Comparison of ENCODE assay signal across 18 cellular contexts in genomic region chr16:78258651-78259050, GRCh38.
DNase-seq lines count a peak whose midpoint lies in the region; ATAC-seq, FAIRE-seq and TF ChIP-seq lines count a peak whose summit lies in the region.
"Had no signal": no experiment of that assay in that cellular context is flagged by ENCODE, and none has a peak within 500 bp of the region (broad histone marks: within the 10 kb centered on the region; RNA-seq: fewer than 3 reads in every experiment).

No MANE protein-coding gene starts in this region.

- FAIRE-seq in H1 (lab: Jason Lieb, UNC) (peak; percentile 28), HepG2 (lab: Jason Lieb, UNC) (peak; percentile 54)
- FAIRE-seq: GM12892 had no signal

- TF ChIP-seq EP300 in H1 (IDR thresholded peaks at IDR 0.05; ENCODE audit: borderline replicate concordance in 1 of 2, low read depth in 2 of 2, low read length in 2 of 2) (no peak), HepG2 (IDR thresholded peaks at IDR 0.05; ENCODE audit: low read depth in 2 of 2, low read length in 2 of 2) (no peak), HepG2 (CRISPR knock-in tag; IDR thresholded peaks at IDR 0.05; ENCODE audit: borderline replicate concordance) (no peak), sigmoid colon (IDR thresholded peaks at IDR 0.05) (no peak)

- H4K20me1 ChIP-seq in H1 (replicated peaks in 1 of 2; ENCODE audit: control insufficient read depth in 1 of 2, insufficient read depth in 2 of 2, low read length in 2 of 2): no peaks in the 10 kb centered on the region
- no peaks in the 10 kb centered on the region for H4K20me1 ChIP-seq in HepG2 (ENCODE audit: insufficient read depth, low read length)

- H4K5ac ChIP-seq in H1 (ENCODE audit: insufficient read length, low read depth, low read length): no peak overlapping the region

- H3K4me1 ChIP-seq in H1 (replicated peaks in 1 of 4; ENCODE audit: control insufficient read depth in 3 of 4, insufficient read depth in 4 of 4, low read length in 3 of 4) (peaks cover 0 to 10% (median 3%) of the 10 kb centered on the region in 4 experiments; a peak in 4 of 7 replicates), HepG2 (ENCODE audit: insufficient read depth, low read length) (peaks cover 30% of the 10 kb centered on the region), sigmoid colon (peaks cover 0 to 21% (median 7%) of the 10 kb centered on the region in 4 donors)

- H3K4me3 ChIP-seq in H1 (ENCODE audit: extremely low read depth in 1 of 4, insufficient read depth in 2 of 4, low read depth in 3 of 4, low read length in 4 of 4): no peak overlapping the region
- H3K4me3 ChIP-seq in HepG2 (replicated peaks in 1 of 3; ENCODE audit: insufficient read depth in 1 of 3, low read depth in 2 of 3, low read length in 3 of 3): no peak overlapping the region
- no peak overlapping the region for H3K4me3 ChIP-seq in sigmoid colon

- no peak overlapping the region for H4K8ac ChIP-seq in H1 (ENCODE audit: extremely low read depth, insufficient read depth, low read length)

- H2BK15ac ChIP-seq in H1 (ENCODE audit: low read length): no peak overlapping the region

- H3K9ac ChIP-seq in H1 (replicated peaks in 1 of 4; ENCODE audit: extremely low read depth in 1 of 4, low read depth in 3 of 4, low read length in 3 of 4): no peak overlapping the region
- H3K9ac ChIP-seq in HepG2 (ENCODE audit: insufficient read depth, low read depth, low read length): no peak overlapping the region

- H3K14ac ChIP-seq in H1 (ENCODE audit: insufficient read length): no peak overlapping the region

- H3K36me3 ChIP-seq in H1 (ENCODE audit: control insufficient read depth in 2 of 4, insufficient read depth in 4 of 4, low read length in 3 of 4) (no peaks in the 10 kb centered on the region), HepG2 (replicated peaks in 1 of 2; ENCODE audit: control insufficient read depth in 1 of 2, insufficient read depth in 2 of 2, low read length in 2 of 2) (no peaks in the 10 kb centered on the region), sigmoid colon (no peaks in the 10 kb centered on the region)

- H3K27me3 ChIP-seq in H1 (replicated peaks in 1 of 4; ENCODE audit: control insufficient read depth in 3 of 4, extremely low read depth in 1 of 4, insufficient read depth in 3 of 4, low read length in 3 of 4) (no peaks in the 10 kb centered on the region), HepG2 (ENCODE audit: control insufficient read depth in 1 of 2, insufficient read depth in 2 of 2, low read length in 2 of 2) (no peaks in the 10 kb centered on the region), sigmoid colon (no peaks in the 10 kb centered on the region)

- peak; percentile 18 for DNase-seq in HEK293T (ENCODE audit: extremely low spot score)
- DNase-seq in H1 (ENCODE audit: low read depth in 1 of 2, low spot score in 2 of 2): no peak
- no peak for DNase-seq in HepG2 (ENCODE audit: low spot score)
- DNase-seq in sigmoid colon: no peak
- no peak for DNase-seq in HT-29 (ENCODE audit: low spot score)
- DNase-seq in NCI-H524 (lab: John Stamatoyannopoulos, UW): no peak
- no peak for DNase-seq in effector CD4-positive, alpha-beta T cell
- DNase-seq in CD1c-positive myeloid dendritic cell (ENCODE audit: extremely low spot score): no peak
- DNase-seq: ACHN; CD4-positive, alpha-beta T cell; DMS79 treated with DMSO at 0.1 percent for 48 hours; IMR-90; MV-4-11; NCI-H1436; NCI-H2029 treated with DMSO at 0.1 percent for 48 hours; NCI-H510A; SHP77 treated with DMSO at 0.1 percent for 48 hours had no signal

- TF ChIP-seq RAD21 in H1 (IDR thresholded peaks at IDR 0.05 in 1 of 2, conservative IDR thresholded peaks at IDR 0.05 in 1 of 2; ENCODE audit: low read depth in 2 of 2, low read length in 2 of 2): no peak
- no peak for TF ChIP-seq RAD21 in HepG2 (CRISPR knock-in tag; IDR thresholded peaks at IDR 0.05)

- TF ChIP-seq CTCF in H1 (IDR thresholded peaks at IDR 0.05; ENCODE audit: control extremely low read depth in 1 of 3, insufficient read depth in 1 of 3, low read depth in 1 of 3, low read length in 3 of 3) (no peak), HepG2 (CRISPR knock-in tag; IDR thresholded peaks at IDR 0.05) (no peak), sigmoid colon (IDR thresholded peaks at IDR 0.05) (no peak)

- H2BK120ac ChIP-seq in H1 (replicated peaks; ENCODE audit: low read depth, low read length): no peak overlapping the region

- CTCF ChIA-PET in HEK293T (lab: Yijun Ruan, JAX) (no interaction called here), H1 (lab: Charles Lee; ENCODE audit: partially characterized antibody) (interaction anchor here (2.1 kb wide), 1 partner anchor 9 kb away, joined by 9 read pairs; no protein-coding TSS in a partner anchor), HepG2 (lab: Yijun Ruan, JAX; ENCODE audit: low intra/inter-chr PET ratio, low total read pairs) (no interaction called here)

- WGBS in H1 (ENCODE audit: extremely low coverage in 1 of 2, insufficient coverage in 1 of 2, insufficient read length in 1 of 2, insufficient replicate concordance in 2 of 2, low coverage in 1 of 2, low lambda C conversion rate in 2 of 2, missing lambda C conversion rate in 1 of 2), 2 experiments: 91% methylated on average over 4 of the region's 5 CpGs; no CpG with 5 or more reads in 1 of the 2 experiments
- 92% methylated on average over 5 of the region's 5 CpGs for WGBS in HepG2 (ENCODE audit: low lambda C conversion rate)
- WGBS in sigmoid colon, 2 donors: 53% methylated on average over 5 of the region's 5 CpGs

- intact Hi-C loops in HepG2 (cut with micrococcal nuclease; ENCODE audit: unreplicated experiment) (loop anchor here (10.0 kb wide), 1 partner anchor 116 kb away; no protein-coding TSS in a partner anchor), sigmoid colon (cut with DNase I) (no loop called here)

- no peak overlapping the region for H2BK20ac ChIP-seq in H1 (ENCODE audit: low read length)

- no peaks in the 10 kb centered on the region for H3K79me1 ChIP-seq in H1 (ENCODE audit: low read depth, low read length)

- no peak for TF ChIP-seq POLR2A in H1 (IDR thresholded peaks at IDR 0.05; ENCODE audit: control extremely low read depth in 1 of 2, low read depth in 2 of 2, low read length in 2 of 2)
- no peak for TF ChIP-seq POLR2A in HepG2 (IDR thresholded peaks at IDR 0.05; ENCODE audit: insufficient read depth in 1 of 2, low read depth in 2 of 2, low read length in 2 of 2)
- no peak for TF ChIP-seq POLR2A in sigmoid colon (IDR thresholded peaks at IDR 0.05)

- H3K23ac ChIP-seq in H1 (ENCODE audit: insufficient read length): no peak overlapping the region

- POLR2A ChIA-PET in HEK293T (lab: Yijun Ruan, JAX) (no interaction called here), H1 (lab: Charles Lee; ENCODE audit: partially characterized antibody) (no interaction called here), HepG2 (lab: Yijun Ruan, JAX) (no interaction called here)

- BruUV-seq in HepG2 (replicated peaks; lab: Mats Ljungman, UMichigan): no TSS peak

- ATAC-seq in HepG2: no peak

- H3K27ac ChIP-seq in H1 (ENCODE audit: low read depth, low read length) (no peak overlapping the region), HepG2 (ENCODE audit: extremely low read length, insufficient read depth, low read length) (no peak overlapping the region), sigmoid colon (peak overlapping the region in 3 of 4 donors; percentile 9 to 23 (median 13))

- no peaks in the 10 kb centered on the region for H3K79me2 ChIP-seq in H1 (ENCODE audit: control insufficient read depth in 1 of 2, insufficient read depth in 2 of 2, low read length in 2 of 2)
- no peaks in the 10 kb centered on the region for H3K79me2 ChIP-seq in HepG2 (ENCODE audit: insufficient read depth, low read length)

- no peaks in the 10 kb centered on the region for H3K23me2 ChIP-seq in H1 (ENCODE audit: low read depth, low read length)

- no peak overlapping the region for H2AK5ac ChIP-seq in H1 (ENCODE audit: low read depth, low read length)

- H3K9me3 ChIP-seq in H1 (ENCODE audit: insufficient read depth in 2 of 2, low read depth in 1 of 2, low read length in 1 of 2): no peaks in the 10 kb centered on the region
- no peaks in the 10 kb centered on the region for H3K9me3 ChIP-seq in HepG2 (ENCODE audit: low read length)
- H3K9me3 ChIP-seq in sigmoid colon: no peaks in the 10 kb centered on the region

- H2BK12ac ChIP-seq in H1 (ENCODE audit: low read depth, low read length): no peak overlapping the region

- H3K56ac ChIP-seq in H1 (replicated peaks; ENCODE audit: insufficient read length, low read depth, low read length): no peak overlapping the region

- H2BK5ac ChIP-seq in H1 (ENCODE audit: low read depth, low read length): no peak overlapping the region

- no peak overlapping the region for H3K18ac ChIP-seq in H1 (ENCODE audit: extremely low read depth, low read length)

- in situ Hi-C loops in HepG2 (cut with HindIII; ENCODE audit: extremely low pct_ligation_motif_present, low pct_unique_long_range_greater_than_20kb): no loop called here

- no peak overlapping the region for H4K91ac ChIP-seq in H1 (replicated peaks; ENCODE audit: insufficient read length, low read length)

- H3K4ac ChIP-seq in H1 (replicated peaks; ENCODE audit: insufficient read length, low read depth, low read length): no peak overlapping the region

- H2AFZ ChIP-seq in H1 (ENCODE audit: low read length): no peak overlapping the region
- H2AFZ ChIP-seq in HepG2 (ENCODE audit: low read length): no peak overlapping the region

- no peak overlapping the region for H3K4me2 ChIP-seq in H1 (ENCODE audit: insufficient read depth in 1 of 2, low read depth in 2 of 2, low read length in 2 of 2)
- H3K4me2 ChIP-seq in HepG2 (ENCODE audit: low read depth, low read length): no peak overlapping the region

TF ChIP-seq in HEK293T, 16 proteins besides CTCF, POLR2A, EP300 and RAD21 (continues in another document):
- peak; percentile 95 for TF ChIP-seq ZNF384 (IDR thresholded peaks at IDR 0.05)

TF ChIP-seq in H1, 55 proteins besides CTCF, POLR2A, EP300 and RAD21 (continues in another document):
- no peak for TF ChIP-seq NANOG (IDR thresholded peaks at IDR 0.05; ENCODE audit: insufficient read depth, low read depth, low read length, poor library complexity, severe bottlenecking)
- TF ChIP-seq ZNF274 (IDR thresholded peaks at IDR 0.05; ENCODE audit: borderline replicate concordance, extremely low read depth, low read length): no peak
- no peak for TF ChIP-seq GABPA (IDR thresholded peaks at IDR 0.05; ENCODE audit: borderline replicate concordance, insufficient read depth, low read length)
- no peak for TF ChIP-seq SP1 (IDR thresholded peaks at IDR 0.05; ENCODE audit: low read depth, low read length)
- no peak for TF ChIP-seq ASH2L (IDR thresholded peaks at IDR 0.05; ENCODE audit: low read length)
- TF ChIP-seq CHD1 (IDR thresholded peaks at IDR 0.05; ENCODE audit: low read depth, low read length): no peak

TF ChIP-seq in HepG2, 621 proteins besides CTCF, POLR2A, EP300 and RAD21 (continues in another document):
- TF ChIP-seq ZSCAN20 (CRISPR knock-in tag; IDR thresholded peaks at IDR 0.05; ENCODE audit: borderline replicate concordance): no peak

Comparison
In these comparisons a context has a peak if more than half of its experiments do, and no peak if none do; other contexts are left out.
1. H3K27ac ChIP-seq: peak in sigmoid colon (3 of 4); none in H1 (single experiment) and HepG2 (single experiment).